ENCODE assay signal across 5 cellular contexts in genomic region chr7:5862764-5863163, GRCh38. TPM values are rescaled to one million over a fixed set of nuclear protein-coding genes. Genes with fewer than 3 reads are reported as not detected.
"Had no signal": no experiment of that assay in that cellular context is flagged by ENCODE, and none has a peak within 500 bp of the region (broad histone marks: within the 10 kb centered on the region; RNA-seq: fewer than 3 reads in every experiment).

No MANE protein-coding gene starts in this region.

RNA-seq across cellular contexts. Expression of gene OCM, which starts 17.8 kb away (rescaled TPM):
- total RNA-seq: HepG2, HT-29, HT1080, IMR-90 had no signal
- polyA plus RNA-seq: HepG2, IgD-negative memory B cell, IMR-90 had no signal
